Comparison of ENCODE assay signal across 1 cellular context in the genomic region with DNA sequence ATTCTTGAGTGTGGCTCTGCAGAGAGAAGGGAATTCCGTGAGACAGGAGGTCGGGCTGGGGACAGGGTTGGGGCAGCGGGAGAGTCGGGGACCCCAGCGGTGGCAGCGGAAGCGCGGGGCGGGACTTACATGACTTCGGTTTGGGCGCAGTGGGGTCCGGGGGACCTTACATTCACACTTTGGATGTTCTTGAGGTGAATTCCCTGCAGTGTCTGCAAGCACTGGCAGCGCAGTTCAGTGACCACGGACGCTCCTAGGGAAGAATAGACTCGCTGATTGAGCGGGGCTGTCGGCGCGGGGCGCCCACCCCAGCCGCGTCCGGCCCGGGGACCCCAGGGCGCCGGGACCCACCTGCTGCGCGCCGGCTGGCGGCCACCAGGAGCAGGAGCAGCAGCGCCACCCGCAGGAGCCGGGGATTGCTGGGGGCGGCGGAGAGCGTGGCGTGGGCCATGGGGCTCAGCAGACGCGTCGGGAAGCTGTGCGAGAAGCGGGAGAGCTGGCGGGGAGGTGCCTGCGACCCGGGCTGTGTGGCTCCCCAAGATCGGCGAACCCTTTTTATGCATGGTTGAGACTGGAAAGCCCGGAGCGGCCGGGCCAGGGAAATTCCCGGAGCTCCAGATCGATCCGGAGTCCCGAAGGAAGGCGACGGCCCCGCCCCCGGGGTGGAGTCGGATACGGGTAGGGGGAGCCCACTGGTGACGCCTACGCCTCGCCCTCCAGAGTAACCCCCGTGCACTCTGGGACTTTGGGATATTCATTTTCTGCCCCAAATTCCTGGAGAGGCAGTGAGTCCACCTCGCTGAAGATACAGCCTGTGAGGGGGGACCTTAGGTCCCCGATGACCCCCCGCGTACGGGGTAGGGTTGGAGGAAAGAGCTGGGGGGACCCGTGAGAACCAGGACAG.
TF ChIP-seq lines count a peak whose summit lies in the region.

A gene (minus strand): TSS at position 529 of the 904 bp plus-strand sequence. CDS start 78 bp downstream, at position 451.

TF ChIP-seq in K562, 482 proteins besides CTCF, POLR2A, EP300 and RAD21 (continued from another document and continues in another):
- peak; percentile 9; the same call in 1 of the 2 replicates for TF ChIP-seq NFIC (IDR thresholded peaks at IDR 0.05)
- TF ChIP-seq GABPB1 (CRISPR knock-in tag; IDR thresholded peaks at IDR 0.05) = no peak
- TF ChIP-seq MIER1 (IDR thresholded peaks at IDR 0.05; ENCODE audit: low read depth) = no peak
- no peak for TF ChIP-seq CBX3 (IDR thresholded peaks at IDR 0.05; ENCODE audit: borderline replicate concordance in 1 of 2, low read length in 2 of 2)
- TF ChIP-seq BDP1 (IDR thresholded peaks at IDR 0.05; ENCODE audit: insufficient read depth, insufficient read length) = no peak
- no peak for TF ChIP-seq HMG20A (CRISPR knock-in tag; conservative IDR thresholded peaks at IDR 0.05)
- no peak for TF ChIP-seq ZFPM2 (CRISPR knock-in tag; IDR thresholded peaks at IDR 0.05)
- no peak for TF ChIP-seq FOXJ2 (tag; IDR thresholded peaks at IDR 0.05)
- no peak for TF ChIP-seq ZNF830 (CRISPR knock-in tag; IDR thresholded peaks at IDR 0.05)
- TF ChIP-seq SP1 (CRISPR knock-in tag; IDR thresholded peaks at IDR 0.05) = no peak
- TF ChIP-seq SIN3A (IDR thresholded peaks at IDR 0.05; ENCODE audit: borderline replicate concordance in 2 of 2, control insufficient read depth in 1 of 2, low read depth in 2 of 2, low read length in 2 of 2) = no peak; a peak in 1 of 4 replicates
- TF ChIP-seq LARP7 (IDR thresholded peaks at IDR 0.05) = no peak
- TF ChIP-seq MCM3 (IDR thresholded peaks at IDR 0.05) = no peak
- TF ChIP-seq IFI16 (CRISPR knock-in tag; IDR thresholded peaks at IDR 0.05) = no peak
- no peak for TF ChIP-seq HDAC8 (tag; IDR thresholded peaks at IDR 0.05)
- TF ChIP-seq, protein P1, sequence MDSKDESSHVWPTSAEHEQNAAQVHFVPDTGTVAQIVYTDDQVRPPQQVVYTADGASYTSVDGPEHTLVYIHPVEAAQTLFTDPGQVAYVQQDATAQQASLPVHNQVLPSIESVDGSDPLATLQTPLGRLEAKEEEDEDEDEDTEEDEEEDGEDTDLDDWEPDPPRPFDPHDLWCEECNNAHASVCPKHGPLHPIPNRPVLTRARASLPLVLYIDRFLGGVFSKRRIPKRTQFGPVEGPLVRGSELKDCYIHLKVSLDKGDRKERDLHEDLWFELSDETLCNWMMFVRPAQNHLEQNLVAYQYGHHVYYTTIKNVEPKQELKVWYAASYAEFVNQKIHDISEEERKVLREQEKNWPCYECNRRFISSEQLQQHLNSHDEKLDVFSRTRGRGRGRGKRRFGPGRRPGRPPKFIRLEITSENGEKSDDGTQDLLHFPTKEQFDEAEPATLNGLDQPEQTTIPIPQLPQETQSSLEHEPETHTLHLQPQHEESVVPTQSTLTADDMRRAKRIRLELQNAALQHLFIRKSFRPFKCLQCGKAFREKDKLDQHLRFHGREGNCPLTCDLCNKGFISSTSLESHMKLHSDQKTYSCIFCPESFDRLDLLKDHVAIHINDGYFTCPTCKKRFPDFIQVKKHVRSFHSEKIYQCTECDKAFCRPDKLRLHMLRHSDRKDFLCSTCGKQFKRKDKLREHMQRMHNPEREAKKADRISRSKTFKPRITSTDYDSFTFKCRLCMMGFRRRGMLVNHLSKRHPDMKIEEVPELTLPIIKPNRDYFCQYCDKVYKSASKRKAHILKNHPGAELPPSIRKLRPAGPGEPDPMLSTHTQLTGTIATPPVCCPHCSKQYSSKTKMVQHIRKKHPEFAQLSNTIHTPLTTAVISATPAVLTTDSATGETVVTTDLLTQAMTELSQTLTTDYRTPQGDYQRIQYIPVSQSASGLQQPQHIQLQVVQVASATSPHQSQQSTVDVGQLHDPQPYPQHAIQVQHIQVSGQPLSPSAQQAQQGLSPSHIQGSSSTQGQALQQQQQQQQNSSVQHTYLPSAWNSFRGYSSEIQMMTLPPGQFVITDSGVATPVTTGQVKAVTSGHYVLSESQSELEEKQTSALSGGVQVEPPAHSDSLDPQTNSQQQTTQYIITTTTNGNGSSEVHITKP (IDR thresholded peaks at IDR 0.05; ENCODE audit: partially characterized antibody) = peak; percentile 61
- peak; percentile 70; the same call in 1 of the 2 replicates for TF ChIP-seq GATAD2B (IDR thresholded peaks at IDR 0.05; ENCODE audit: borderline replicate concordance)
- peak; percentile 65 for TF ChIP-seq SMAD1 (IDR thresholded peaks at IDR 0.05; ENCODE audit: low read depth, low read length, partially characterized antibody)
- no peak for TF ChIP-seq RAD51 (IDR thresholded peaks at IDR 0.05; ENCODE audit: borderline replicate concordance, low read depth)
- TF ChIP-seq, protein P2, sequence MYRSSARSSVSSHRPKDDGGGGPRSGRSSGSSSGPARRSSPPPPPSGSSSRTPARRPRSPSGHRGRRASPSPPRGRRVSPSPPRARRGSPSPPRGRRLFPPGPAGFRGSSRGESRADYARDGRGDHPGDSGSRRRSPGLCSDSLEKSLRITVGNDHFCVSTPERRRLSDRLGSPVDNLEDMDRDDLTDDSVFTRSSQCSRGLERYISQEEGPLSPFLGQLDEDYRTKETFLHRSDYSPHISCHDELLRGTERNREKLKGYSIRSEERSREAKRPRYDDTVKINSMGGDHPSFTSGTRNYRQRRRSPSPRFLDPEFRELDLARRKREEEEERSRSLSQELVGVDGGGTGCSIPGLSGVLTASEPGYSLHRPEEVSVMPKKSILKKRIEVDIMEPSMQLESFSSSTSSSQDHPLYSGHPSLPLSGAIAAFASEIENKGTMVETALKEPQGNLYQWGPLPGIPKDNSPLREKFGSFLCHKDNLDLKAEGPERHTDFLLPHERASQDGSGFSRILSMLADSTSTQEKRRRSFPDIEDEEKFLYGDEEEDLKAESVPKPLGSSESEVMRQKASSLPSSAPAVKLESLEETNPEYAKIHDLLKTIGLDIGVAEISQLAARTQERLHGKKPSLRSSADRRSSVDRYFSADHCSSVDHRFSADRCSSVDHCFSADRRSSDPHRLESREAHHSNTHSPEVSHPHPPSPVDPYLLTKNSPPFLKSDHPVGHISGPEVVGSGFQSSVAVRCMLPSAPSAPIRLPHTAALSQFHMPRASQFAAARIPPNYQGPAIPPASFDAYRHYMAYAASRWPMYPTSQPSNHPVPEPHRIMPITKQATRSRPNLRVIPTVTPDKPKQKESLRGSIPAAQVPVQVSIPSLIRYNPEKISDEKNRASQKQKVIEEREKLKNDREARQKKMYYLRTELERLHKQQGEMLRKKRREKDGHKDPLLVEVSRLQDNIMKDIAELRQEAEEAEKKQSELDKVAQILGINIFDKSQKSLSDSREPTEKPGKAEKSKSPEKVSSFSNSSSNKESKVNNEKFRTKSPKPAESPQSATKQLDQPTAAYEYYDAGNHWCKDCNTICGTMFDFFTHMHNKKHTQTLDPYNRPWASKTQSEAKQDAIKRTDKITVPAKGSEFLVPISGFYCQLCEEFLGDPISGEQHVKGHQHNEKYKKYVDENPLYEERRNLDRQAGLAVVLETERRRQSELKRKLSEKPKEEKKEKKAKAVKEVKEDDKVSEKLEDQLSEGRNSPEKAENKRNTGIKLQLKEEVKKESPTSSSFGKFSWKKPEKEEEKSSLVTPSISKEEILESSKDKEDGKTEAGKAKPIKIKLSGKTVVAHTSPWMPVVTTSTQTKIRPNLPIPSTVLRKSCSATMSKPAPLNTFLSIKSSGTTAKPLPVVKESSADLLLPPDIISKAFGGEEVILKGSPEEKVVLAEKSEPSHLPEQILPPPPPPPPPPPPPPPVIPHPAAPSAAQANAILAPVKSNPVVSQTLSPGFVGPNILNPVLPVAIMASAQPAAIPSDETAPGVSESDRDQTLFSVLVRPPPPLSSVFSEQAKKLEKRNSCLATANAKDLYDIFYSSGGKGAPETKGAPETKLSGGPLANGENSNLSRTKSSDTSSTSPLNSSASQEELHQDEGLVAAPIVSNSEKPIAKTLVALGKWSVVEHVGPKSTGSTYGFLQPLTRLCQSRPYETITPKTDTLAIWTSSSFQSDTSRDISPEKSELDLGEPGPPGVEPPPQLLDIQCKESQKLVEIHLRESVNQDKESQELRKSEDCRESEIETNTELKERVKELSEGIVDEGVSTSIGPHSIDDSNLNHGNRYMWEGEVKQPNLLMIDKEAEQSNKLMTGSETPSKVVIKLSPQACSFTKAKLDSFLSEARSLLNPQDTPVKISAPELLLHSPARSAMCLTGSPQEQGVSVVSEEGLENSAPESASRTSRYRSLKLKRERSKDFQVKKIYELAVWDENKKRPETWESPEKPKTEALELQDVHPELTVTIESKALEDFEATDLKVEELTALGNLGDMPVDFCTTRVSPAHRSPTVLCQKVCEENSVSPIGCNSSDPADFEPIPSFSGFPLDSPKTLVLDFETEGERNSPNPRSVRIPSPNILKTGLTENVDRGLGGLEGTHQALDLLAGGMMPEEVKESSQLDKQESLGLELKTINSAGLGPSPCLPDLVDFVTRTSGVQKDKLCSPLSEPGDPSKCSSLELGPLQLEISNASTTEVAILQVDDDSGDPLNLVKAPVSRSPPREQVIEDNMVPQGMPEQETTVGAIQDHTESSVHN (IDR thresholded peaks at IDR 0.05; ENCODE audit: borderline replicate concordance in 1 of 2, low read depth in 1 of 2) = no peak
- no peak for TF ChIP-seq ARHGAP35 (IDR thresholded peaks at IDR 0.05; ENCODE audit: partially characterized antibody)
- TF ChIP-seq SMARCE1 (IDR thresholded peaks at IDR 0.05) = no peak
- TF ChIP-seq NRF1 (conservative IDR thresholded peaks at IDR 0.05 in 1 of 2, IDR thresholded peaks at IDR 0.05 in 1 of 2) = no peak; a peak in 1 of 4 replicates
- no peak for TF ChIP-seq NCOA4 (IDR thresholded peaks at IDR 0.05; ENCODE audit: partially characterized antibody)
- TF ChIP-seq, protein P3, sequence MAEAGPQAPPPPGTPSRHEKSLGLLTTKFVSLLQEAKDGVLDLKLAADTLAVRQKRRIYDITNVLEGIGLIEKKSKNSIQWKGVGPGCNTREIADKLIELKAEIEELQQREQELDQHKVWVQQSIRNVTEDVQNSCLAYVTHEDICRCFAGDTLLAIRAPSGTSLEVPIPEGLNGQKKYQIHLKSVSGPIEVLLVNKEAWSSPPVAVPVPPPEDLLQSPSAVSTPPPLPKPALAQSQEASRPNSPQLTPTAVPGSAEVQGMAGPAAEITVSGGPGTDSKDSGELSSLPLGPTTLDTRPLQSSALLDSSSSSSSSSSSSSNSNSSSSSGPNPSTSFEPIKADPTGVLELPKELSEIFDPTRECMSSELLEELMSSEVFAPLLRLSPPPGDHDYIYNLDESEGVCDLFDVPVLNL (CRISPR knock-in tag; IDR thresholded peaks at IDR 0.05; ENCODE audit: low read depth) = no peak
- no peak for TF ChIP-seq TFAM (CRISPR knock-in tag; conservative IDR thresholded peaks at IDR 0.05)
- TF ChIP-seq PCBP1 (IDR thresholded peaks at IDR 0.05; ENCODE audit: low read depth, low read length, poor library complexity, severe bottlenecking) = no peak
- peak; percentile 36 for TF ChIP-seq RBM22 (IDR thresholded peaks at IDR 0.05; ENCODE audit: low read depth, low read length, poor library complexity, severe bottlenecking)
- TF ChIP-seq E2F3 (CRISPR knock-in tag; IDR thresholded peaks at IDR 0.05) = no peak
- TF ChIP-seq CREM (IDR thresholded peaks at IDR 0.05; ENCODE audit: low read depth) = peak; percentile 48; the same call in 1 of the 2 replicates
- no peak for TF ChIP-seq ZNF217 (CRISPR knock-in tag; IDR thresholded peaks at IDR 0.05)
- TF ChIP-seq MTF1 (CRISPR knock-in tag; IDR thresholded peaks at IDR 0.05; ENCODE audit: borderline replicate concordance) = no peak
- TF ChIP-seq, protein P4, sequence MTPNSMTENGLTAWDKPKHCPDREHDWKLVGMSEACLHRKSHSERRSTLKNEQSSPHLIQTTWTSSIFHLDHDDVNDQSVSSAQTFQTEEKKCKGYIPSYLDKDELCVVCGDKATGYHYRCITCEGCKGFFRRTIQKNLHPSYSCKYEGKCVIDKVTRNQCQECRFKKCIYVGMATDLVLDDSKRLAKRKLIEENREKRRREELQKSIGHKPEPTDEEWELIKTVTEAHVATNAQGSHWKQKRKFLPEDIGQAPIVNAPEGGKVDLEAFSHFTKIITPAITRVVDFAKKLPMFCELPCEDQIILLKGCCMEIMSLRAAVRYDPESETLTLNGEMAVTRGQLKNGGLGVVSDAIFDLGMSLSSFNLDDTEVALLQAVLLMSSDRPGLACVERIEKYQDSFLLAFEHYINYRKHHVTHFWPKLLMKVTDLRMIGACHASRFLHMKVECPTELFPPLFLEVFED (CRISPR knock-in tag; conservative IDR thresholded peaks at IDR 0.05) = no peak
- TF ChIP-seq PHB2 (IDR thresholded peaks at IDR 0.05; ENCODE audit: low read depth) = no peak
- TF ChIP-seq ZNF24 (IDR thresholded peaks at IDR 0.05) = 0 out of 2 replicates have a peak, but pooled peaks have one; percentile 29
- no peak for TF ChIP-seq NR2C1 (IDR thresholded peaks at IDR 0.05)
- TF ChIP-seq NR2C1 (tag; IDR thresholded peaks at IDR 0.05) = no peak
- no peak for TF ChIP-seq ZNF212 (CRISPR knock-in tag; IDR thresholded peaks at IDR 0.05)
- no peak for TF ChIP-seq GTF2A2 (tag; IDR thresholded peaks at IDR 0.05)
- TF ChIP-seq HNRNPL (IDR thresholded peaks at IDR 0.05; ENCODE audit: low read depth, low read length) = no peak
- no peak; the same call in 1 of the 2 replicates for TF ChIP-seq ETV5 (CRISPR knock-in tag; IDR thresholded peaks at IDR 0.05; ENCODE audit: low read depth)
- no peak for TF ChIP-seq ZNF586 (CRISPR knock-in tag; conservative IDR thresholded peaks at IDR 0.05)
- no peak for TF ChIP-seq CREB1 (IDR thresholded peaks at IDR 0.05)
- no peak for TF ChIP-seq CREB1 (CRISPR knock-in tag; IDR thresholded peaks at IDR 0.05)
- TF ChIP-seq, protein P5, sequence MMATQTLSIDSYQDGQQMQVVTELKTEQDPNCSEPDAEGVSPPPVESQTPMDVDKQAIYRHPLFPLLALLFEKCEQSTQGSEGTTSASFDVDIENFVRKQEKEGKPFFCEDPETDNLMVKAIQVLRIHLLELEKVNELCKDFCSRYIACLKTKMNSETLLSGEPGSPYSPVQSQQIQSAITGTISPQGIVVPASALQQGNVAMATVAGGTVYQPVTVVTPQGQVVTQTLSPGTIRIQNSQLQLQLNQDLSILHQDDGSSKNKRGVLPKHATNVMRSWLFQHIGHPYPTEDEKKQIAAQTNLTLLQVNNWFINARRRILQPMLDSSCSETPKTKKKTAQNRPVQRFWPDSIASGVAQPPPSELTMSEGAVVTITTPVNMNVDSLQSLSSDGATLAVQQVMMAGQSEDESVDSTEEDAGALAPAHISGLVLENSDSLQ (IDR thresholded peaks at IDR 0.05) = no peak
- TF ChIP-seq TCFL5 (CRISPR knock-in tag; conservative IDR thresholded peaks at IDR 0.05) = no peak
- TF ChIP-seq POLR2G (IDR thresholded peaks at IDR 0.05; ENCODE audit: low read depth, low read length) = peak; percentile 95
- TF ChIP-seq, protein P6, sequence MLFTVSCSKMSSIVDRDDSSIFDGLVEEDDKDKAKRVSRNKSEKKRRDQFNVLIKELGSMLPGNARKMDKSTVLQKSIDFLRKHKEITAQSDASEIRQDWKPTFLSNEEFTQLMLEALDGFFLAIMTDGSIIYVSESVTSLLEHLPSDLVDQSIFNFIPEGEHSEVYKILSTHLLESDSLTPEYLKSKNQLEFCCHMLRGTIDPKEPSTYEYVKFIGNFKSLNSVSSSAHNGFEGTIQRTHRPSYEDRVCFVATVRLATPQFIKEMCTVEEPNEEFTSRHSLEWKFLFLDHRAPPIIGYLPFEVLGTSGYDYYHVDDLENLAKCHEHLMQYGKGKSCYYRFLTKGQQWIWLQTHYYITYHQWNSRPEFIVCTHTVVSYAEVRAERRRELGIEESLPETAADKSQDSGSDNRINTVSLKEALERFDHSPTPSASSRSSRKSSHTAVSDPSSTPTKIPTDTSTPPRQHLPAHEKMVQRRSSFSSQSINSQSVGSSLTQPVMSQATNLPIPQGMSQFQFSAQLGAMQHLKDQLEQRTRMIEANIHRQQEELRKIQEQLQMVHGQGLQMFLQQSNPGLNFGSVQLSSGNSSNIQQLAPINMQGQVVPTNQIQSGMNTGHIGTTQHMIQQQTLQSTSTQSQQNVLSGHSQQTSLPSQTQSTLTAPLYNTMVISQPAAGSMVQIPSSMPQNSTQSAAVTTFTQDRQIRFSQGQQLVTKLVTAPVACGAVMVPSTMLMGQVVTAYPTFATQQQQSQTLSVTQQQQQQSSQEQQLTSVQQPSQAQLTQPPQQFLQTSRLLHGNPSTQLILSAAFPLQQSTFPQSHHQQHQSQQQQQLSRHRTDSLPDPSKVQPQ (CRISPR knock-in tag; IDR thresholded peaks at IDR 0.05; ENCODE audit: borderline replicate concordance) = no peak
